In genomic region chr17:42536372-42537155, GRCh38 we compare ENCODE assay signal across 1 cellular context.
TF ChIP-seq lines count a peak whose summit lies in the region.

No MANE protein-coding gene starts in this region.

TF ChIP-seq in A549, 52 proteins besides CTCF, POLR2A, EP300 and RAD21 (continued from another document):
- TF ChIP-seq ATOH8 (CRISPR knock-in tag; IDR thresholded peaks at IDR 0.05; ENCODE audit: low read depth) (0 out of 2 replicates have a peak, but pooled peaks have one; percentile 32), HOXB5 (CRISPR knock-in tag; IDR thresholded peaks at IDR 0.05) (peak; percentile 76; the same call in 1 of the 2 replicates), HES2 (IDR thresholded peaks at IDR 0.05) (no peak), BCL3 (IDR thresholded peaks at IDR 0.05) (peak; percentile 95), TFCP2L1 (CRISPR knock-in tag; IDR thresholded peaks at IDR 0.05) (0 out of 2 replicates have a peak, but pooled peaks have one; percentile 7), PHF8 (IDR thresholded peaks at IDR 0.05; ENCODE audit: borderline replicate concordance, low read depth) (no peak), MAZ (IDR thresholded peaks at IDR 0.05; ENCODE audit: borderline replicate concordance, low read depth, low read length) (no peak), ZFP36 (IDR thresholded peaks at IDR 0.05; ENCODE audit: borderline replicate concordance, partially characterized antibody) (no peak), HEYL (CRISPR knock-in tag; IDR thresholded peaks at IDR 0.05) (no peak), NFE2L2 (conservative IDR thresholded peaks at IDR 0.05; ENCODE audit: low read length) (no peak), CBX8 (IDR thresholded peaks at IDR 0.05) (no peak), MAX (IDR thresholded peaks at IDR 0.05) (peak; percentile 65), RFX5 (IDR thresholded peaks at IDR 0.05) (no peak), FOXS1 (CRISPR knock-in tag; IDR thresholded peaks at IDR 0.05) (no peak), RARB (CRISPR knock-in tag; IDR thresholded peaks at IDR 0.05) (no peak), ZSCAN20 (CRISPR knock-in tag; IDR thresholded peaks at IDR 0.05) (no peak)
- TF ChIP-seq, protein P1, sequence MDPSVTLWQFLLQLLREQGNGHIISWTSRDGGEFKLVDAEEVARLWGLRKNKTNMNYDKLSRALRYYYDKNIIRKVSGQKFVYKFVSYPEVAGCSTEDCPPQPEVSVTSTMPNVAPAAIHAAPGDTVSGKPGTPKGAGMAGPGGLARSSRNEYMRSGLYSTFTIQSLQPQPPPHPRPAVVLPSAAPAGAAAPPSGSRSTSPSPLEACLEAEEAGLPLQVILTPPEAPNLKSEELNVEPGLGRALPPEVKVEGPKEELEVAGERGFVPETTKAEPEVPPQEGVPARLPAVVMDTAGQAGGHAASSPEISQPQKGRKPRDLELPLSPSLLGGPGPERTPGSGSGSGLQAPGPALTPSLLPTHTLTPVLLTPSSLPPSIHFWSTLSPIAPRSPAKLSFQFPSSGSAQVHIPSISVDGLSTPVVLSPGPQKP (IDR thresholded peaks at IDR 0.05; ENCODE audit: low read depth, low read length) = no peak
